Comparison of ENCODE assay signal across 18 cellular contexts in the genomic region with DNA sequence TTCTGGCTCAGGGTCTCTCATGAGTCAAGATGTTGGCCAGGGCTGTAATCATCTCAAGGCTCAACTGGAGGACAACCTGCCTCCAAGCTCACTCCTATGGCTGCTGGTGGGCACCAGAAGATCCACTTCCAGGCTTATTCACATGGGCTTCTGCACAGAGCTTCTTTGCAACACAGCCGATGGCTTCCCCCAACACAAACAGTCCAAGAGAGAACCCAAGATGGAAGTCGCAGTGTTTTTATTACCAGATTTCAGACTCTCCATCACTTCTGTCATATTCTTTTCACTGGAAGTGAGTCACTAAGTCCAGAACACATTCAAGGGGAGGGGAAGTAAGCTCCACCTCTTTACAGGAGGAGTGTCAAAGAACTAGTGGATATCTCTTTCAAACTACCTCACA.
"Had no signal": no experiment of that assay in that cellular context is flagged by ENCODE, and none has a peak within 500 bp of the region (broad histone marks: within the 10 kb centered on the region; RNA-seq: fewer than 3 reads in every experiment).

No MANE protein-coding gene starts in this region.

- H3K36me3 Mint-ChIP-seq: activated naive CD4-positive, alpha-beta T cell treated with anti-CD3 and anti-CD28 coated beads, Interleukin-2, amount 10 ng/mL, durations not matched to agents 7 days and 5 days had no signal

- H3K36me3 ChIP-seq: adrenal gland, right lobe of liver, suprapubic skin, upper lobe of left lung had no signal

- H3K4me3 ChIP-seq: adrenal gland, psoas muscle, right lobe of liver, suprapubic skin, upper lobe of left lung had no signal

- H3K4me3 Mint-ChIP-seq: activated naive CD4-positive, alpha-beta T cell treated with anti-CD3 and anti-CD28 coated beads, Interleukin-2, amount 10 ng/mL, durations not matched to agents 7 days and 5 days; activated T-helper 17 cell treated with anti-CD3 and anti-CD28 coated beads, Interleukin-2, amount 50 U/mL, for 72 hours; central memory CD8-positive, alpha-beta T cell; nephron; T-helper 17 cell had no signal

- H3K9me3 Mint-ChIP-seq: activated naive CD4-positive, alpha-beta T cell treated with anti-CD3 and anti-CD28 coated beads, Interleukin-2, amount 10 ng/mL, durations not matched to agents 7 days and 5 days; central memory CD8-positive, alpha-beta T cell; nephron had no signal

- H3K9me3 ChIP-seq: adrenal gland, psoas muscle, right lobe of liver, suprapubic skin, upper lobe of left lung had no signal

- DNase-seq: activated CD4-positive, alpha-beta T cell treated with anti-CD3 and anti-CD28 coated beads, Interleukin-2, amount 50 U/mL, for 4 hours; activated CD8-positive, alpha-beta memory T cell treated with anti-CD3 and anti-CD28 coated beads, Interleukin-2, amount 50 U/mL, for 4 hours; activated naive CD4-positive, alpha-beta T cell treated with anti-CD3 and anti-CD28 coated beads, Interleukin-2, amount 10 ng/mL, durations not matched to agents 7 days and 5 days; adrenal gland; cortex of kidney; effector memory CD4-positive, alpha-beta T cell; hypothalamus; mammary epithelial cell; psoas muscle; right lobe of liver; stimulated activated CD4-positive, alpha-beta T cell treated with anti-CD3 and anti-CD28 coated beads, Interleukin-2, amount 100 ng/mL, for 24 hours; stimulated activated naive CD4-positive, alpha-beta T cell; T-helper 17 cell; upper lobe of left lung had no signal

- H3K27ac Mint-ChIP-seq: activated naive CD4-positive, alpha-beta T cell treated with anti-CD3 and anti-CD28 coated beads, Interleukin-2, amount 10 ng/mL, durations not matched to agents 7 days and 5 days; activated T-helper 17 cell treated with anti-CD3 and anti-CD28 coated beads, Interleukin-2, amount 50 U/mL, for 72 hours; T-helper 17 cell had no signal

- H3K27me3 ChIP-seq: adrenal gland, right lobe of liver, suprapubic skin, upper lobe of left lung had no signal

- ATAC-seq: activated T-helper 17 cell treated with anti-CD3 and anti-CD28 coated beads, Interleukin-2, amount 50 U/mL, for 72 hours; psoas muscle; right lobe of liver; T-helper 17 cell had no signal
